Comparison of ENCODE assay signal across 1 cellular context in the genomic region with DNA sequence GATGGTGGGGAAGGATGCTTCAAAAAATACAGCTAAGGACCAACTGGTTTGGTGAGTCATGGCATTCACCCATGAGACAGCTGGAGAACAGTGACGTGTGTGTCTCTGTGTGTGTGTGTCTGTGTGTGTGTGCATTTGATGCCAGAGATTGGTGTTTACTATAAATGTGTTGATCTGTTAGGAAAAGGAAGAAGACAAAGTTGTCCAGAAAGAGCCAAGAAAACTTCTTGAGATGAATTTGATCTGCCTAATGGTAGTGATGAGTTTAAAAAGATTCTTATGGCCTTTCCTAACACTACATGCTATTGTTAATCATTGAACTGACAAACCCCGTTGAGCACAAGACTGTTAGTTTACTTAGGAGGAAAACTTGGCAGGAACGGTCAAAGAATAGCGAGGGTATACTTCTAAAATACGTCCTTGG.
A peak's percentile ranks its signal among the peaks of the same experiment; 100 is the strongest.
TF ChIP-seq lines count a peak whose summit lies in the region.

No MANE protein-coding gene starts in this region.

TF ChIP-seq in HepG2, 621 proteins besides CTCF, POLR2A, EP300 and RAD21 (continued from another document and continues in another):
- TF ChIP-seq, protein P1, sequence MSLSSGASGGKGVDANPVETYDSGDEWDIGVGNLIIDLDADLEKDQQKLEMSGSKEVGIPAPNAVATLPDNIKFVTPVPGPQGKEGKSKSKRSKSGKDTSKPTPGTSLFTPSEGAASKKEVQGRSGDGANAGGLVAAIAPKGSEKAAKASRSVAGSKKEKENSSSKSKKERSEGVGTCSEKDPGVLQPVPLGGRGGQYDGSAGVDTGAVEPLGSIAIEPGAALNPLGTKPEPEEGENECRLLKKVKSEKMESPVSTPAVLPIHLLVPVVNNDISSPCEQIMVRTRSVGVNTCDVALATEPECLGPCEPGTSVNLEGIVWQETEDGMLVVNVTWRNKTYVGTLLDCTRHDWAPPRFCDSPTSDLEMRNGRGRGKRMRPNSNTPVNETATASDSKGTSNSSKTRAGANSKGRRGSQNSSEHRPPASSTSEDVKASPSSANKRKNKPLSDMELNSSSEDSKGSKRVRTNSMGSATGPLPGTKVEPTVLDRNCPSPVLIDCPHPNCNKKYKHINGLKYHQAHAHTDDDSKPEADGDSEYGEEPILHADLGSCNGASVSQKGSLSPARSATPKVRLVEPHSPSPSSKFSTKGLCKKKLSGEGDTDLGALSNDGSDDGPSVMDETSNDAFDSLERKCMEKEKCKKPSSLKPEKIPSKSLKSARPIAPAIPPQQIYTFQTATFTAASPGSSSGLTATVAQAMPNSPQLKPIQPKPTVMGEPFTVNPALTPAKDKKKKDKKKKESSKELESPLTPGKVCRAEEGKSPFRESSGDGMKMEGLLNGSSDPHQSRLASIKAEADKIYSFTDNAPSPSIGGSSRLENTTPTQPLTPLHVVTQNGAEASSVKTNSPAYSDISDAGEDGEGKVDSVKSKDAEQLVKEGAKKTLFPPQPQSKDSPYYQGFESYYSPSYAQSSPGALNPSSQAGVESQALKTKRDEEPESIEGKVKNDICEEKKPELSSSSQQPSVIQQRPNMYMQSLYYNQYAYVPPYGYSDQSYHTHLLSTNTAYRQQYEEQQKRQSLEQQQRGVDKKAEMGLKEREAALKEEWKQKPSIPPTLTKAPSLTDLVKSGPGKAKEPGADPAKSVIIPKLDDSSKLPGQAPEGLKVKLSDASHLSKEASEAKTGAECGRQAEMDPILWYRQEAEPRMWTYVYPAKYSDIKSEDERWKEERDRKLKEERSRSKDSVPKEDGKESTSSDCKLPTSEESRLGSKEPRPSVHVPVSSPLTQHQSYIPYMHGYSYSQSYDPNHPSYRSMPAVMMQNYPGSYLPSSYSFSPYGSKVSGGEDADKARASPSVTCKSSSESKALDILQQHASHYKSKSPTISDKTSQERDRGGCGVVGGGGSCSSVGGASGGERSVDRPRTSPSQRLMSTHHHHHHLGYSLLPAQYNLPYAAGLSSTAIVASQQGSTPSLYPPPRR (CRISPR knock-in tag; IDR thresholded peaks at IDR 0.05; ENCODE audit: borderline replicate concordance) = peak; percentile 31; the same call in 1 of the 2 replicates
- TF ChIP-seq CHD2 (IDR thresholded peaks at IDR 0.05; ENCODE audit: low read depth, low read length) (no peak), EEA1 (CRISPR knock-in tag; IDR thresholded peaks at IDR 0.05; ENCODE audit: borderline replicate concordance) (no peak), ZNF30 (CRISPR knock-in tag; IDR thresholded peaks at IDR 0.05) (no peak), MEIS1 (CRISPR knock-in tag; IDR thresholded peaks at IDR 0.05; ENCODE audit: borderline replicate concordance) (peak; percentile 60; the same call in 1 of the 2 replicates), ZNF263 (CRISPR knock-in tag; IDR thresholded peaks at IDR 0.05) (no peak), TAF15 (IDR thresholded peaks at IDR 0.05; ENCODE audit: low read depth, low read length, poor library complexity, severe bottlenecking) (no peak), LCORL (IDR thresholded peaks at IDR 0.05) (no peak), LCORL (CRISPR knock-in tag; IDR thresholded peaks at IDR 0.05) (no peak; the same call in 1 of the 2 replicates), ZNF605 (CRISPR knock-in tag; IDR thresholded peaks at IDR 0.05) (no peak), ZZZ3 (CRISPR knock-in tag; IDR thresholded peaks at IDR 0.05; ENCODE audit: borderline replicate concordance) (no peak), SOX13 (IDR thresholded peaks at IDR 0.05) (no peak), SOX13 (CRISPR knock-in tag; conservative IDR thresholded peaks at IDR 0.05 in 1 of 2, IDR thresholded peaks at IDR 0.05 in 1 of 2) (peak in 1 of 2 experiments; percentile 86; a peak in 2 of 4 replicates), ZNF547 (CRISPR knock-in tag; IDR thresholded peaks at IDR 0.05) (no peak), HMG20A (CRISPR knock-in tag; IDR thresholded peaks at IDR 0.05; ENCODE audit: borderline replicate concordance) (peak; percentile 54), HES4 (CRISPR knock-in tag; IDR thresholded peaks at IDR 0.05; ENCODE audit: borderline replicate concordance) (no peak), KAT2B (IDR thresholded peaks at IDR 0.05; ENCODE audit: borderline replicate concordance, low read depth, low read length) (no peak), SP2 (CRISPR knock-in tag; IDR thresholded peaks at IDR 0.05) (no peak), CEBPG (CRISPR knock-in tag; IDR thresholded peaks at IDR 0.05) (no peak; the same call in 1 of the 2 replicates), FOXP1 (IDR thresholded peaks at IDR 0.05) (no peak), FOXP1 (CRISPR knock-in tag; IDR thresholded peaks at IDR 0.05) (peak; percentile 68), ZNF292 (CRISPR knock-in tag; IDR thresholded peaks at IDR 0.05; ENCODE audit: borderline replicate concordance, low read depth) (peak; percentile 81; the same call in 1 of the 2 replicates), ZNF101 (CRISPR knock-in tag; IDR thresholded peaks at IDR 0.05; ENCODE audit: borderline replicate concordance, low read depth) (no peak)
- TF ChIP-seq, protein P2, sequence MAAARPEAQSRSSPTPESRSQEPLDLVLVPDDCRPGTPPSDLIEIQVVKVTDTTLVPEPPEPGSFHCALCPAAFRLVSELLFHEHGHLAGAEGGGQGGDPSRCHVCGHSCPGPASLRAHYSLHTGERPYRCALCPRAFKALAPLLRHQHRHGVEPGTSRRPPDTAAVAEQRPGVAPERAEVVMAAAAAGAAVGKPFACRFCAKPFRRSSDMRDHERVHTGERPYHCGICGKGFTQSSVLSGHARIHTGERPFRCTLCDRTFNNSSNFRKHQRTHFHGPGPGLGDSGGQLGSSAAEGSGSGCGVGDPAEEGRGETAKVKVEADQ (CRISPR knock-in tag; IDR thresholded peaks at IDR 0.05; ENCODE audit: borderline replicate concordance) = peak; percentile 51; the same call in 1 of the 2 replicates
- TF ChIP-seq, protein P3, sequence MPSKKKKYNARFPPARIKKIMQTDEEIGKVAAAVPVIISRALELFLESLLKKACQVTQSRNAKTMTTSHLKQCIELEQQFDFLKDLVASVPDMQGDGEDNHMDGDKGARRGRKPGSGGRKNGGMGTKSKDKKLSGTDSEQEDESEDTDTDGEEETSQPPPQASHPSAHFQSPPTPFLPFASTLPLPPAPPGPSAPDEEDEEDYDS (CRISPR knock-in tag; IDR thresholded peaks at IDR 0.05) = peak; percentile 59
- TF ChIP-seq, protein P4, sequence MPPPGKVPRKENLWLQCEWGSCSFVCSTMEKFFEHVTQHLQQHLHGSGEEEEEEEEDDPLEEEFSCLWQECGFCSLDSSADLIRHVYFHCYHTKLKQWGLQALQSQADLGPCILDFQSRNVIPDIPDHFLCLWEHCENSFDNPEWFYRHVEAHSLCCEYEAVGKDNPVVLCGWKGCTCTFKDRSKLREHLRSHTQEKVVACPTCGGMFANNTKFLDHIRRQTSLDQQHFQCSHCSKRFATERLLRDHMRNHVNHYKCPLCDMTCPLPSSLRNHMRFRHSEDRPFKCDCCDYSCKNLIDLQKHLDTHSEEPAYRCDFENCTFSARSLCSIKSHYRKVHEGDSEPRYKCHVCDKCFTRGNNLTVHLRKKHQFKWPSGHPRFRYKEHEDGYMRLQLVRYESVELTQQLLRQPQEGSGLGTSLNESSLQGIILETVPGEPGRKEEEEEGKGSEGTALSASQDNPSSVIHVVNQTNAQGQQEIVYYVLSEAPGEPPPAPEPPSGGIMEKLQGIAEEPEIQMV (CRISPR knock-in tag; IDR thresholded peaks at IDR 0.05; ENCODE audit: low read depth) = no peak
- TF ChIP-seq, protein P5, sequence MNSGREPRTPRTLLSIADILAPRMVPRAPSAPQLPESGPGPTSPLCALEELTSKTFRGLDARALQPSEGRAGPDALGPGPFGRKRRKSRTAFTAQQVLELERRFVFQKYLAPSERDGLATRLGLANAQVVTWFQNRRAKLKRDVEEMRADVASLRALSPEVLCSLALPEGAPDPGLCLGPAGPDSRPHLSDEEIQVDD (CRISPR knock-in tag; IDR thresholded peaks at IDR 0.05; ENCODE audit: borderline replicate concordance) = no peak
- TF ChIP-seq, protein P6, sequence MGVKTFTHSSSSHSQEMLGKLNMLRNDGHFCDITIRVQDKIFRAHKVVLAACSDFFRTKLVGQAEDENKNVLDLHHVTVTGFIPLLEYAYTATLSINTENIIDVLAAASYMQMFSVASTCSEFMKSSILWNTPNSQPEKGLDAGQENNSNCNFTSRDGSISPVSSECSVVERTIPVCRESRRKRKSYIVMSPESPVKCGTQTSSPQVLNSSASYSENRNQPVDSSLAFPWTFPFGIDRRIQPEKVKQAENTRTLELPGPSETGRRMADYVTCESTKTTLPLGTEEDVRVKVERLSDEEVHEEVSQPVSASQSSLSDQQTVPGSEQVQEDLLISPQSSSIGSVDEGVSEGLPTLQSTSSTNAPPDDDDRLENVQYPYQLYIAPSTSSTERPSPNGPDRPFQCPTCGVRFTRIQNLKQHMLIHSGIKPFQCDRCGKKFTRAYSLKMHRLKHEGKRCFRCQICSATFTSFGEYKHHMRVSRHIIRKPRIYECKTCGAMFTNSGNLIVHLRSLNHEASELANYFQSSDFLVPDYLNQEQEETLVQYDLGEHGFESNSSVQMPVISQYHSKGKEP (CRISPR knock-in tag; IDR thresholded peaks at IDR 0.05) = peak; percentile 70; the same call in 1 of the 2 replicates
- TF ChIP-seq, protein P7, sequence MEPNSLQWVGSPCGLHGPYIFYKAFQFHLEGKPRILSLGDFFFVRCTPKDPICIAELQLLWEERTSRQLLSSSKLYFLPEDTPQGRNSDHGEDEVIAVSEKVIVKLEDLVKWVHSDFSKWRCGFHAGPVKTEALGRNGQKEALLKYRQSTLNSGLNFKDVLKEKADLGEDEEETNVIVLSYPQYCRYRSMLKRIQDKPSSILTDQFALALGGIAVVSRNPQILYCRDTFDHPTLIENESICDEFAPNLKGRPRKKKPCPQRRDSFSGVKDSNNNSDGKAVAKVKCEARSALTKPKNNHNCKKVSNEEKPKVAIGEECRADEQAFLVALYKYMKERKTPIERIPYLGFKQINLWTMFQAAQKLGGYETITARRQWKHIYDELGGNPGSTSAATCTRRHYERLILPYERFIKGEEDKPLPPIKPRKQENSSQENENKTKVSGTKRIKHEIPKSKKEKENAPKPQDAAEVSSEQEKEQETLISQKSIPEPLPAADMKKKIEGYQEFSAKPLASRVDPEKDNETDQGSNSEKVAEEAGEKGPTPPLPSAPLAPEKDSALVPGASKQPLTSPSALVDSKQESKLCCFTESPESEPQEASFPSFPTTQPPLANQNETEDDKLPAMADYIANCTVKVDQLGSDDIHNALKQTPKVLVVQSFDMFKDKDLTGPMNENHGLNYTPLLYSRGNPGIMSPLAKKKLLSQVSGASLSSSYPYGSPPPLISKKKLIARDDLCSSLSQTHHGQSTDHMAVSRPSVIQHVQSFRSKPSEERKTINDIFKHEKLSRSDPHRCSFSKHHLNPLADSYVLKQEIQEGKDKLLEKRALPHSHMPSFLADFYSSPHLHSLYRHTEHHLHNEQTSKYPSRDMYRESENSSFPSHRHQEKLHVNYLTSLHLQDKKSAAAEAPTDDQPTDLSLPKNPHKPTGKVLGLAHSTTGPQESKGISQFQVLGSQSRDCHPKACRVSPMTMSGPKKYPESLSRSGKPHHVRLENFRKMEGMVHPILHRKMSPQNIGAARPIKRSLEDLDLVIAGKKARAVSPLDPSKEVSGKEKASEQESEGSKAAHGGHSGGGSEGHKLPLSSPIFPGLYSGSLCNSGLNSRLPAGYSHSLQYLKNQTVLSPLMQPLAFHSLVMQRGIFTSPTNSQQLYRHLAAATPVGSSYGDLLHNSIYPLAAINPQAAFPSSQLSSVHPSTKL (CRISPR knock-in tag; IDR thresholded peaks at IDR 0.05) = peak; percentile 86
- TF ChIP-seq, protein P8, sequence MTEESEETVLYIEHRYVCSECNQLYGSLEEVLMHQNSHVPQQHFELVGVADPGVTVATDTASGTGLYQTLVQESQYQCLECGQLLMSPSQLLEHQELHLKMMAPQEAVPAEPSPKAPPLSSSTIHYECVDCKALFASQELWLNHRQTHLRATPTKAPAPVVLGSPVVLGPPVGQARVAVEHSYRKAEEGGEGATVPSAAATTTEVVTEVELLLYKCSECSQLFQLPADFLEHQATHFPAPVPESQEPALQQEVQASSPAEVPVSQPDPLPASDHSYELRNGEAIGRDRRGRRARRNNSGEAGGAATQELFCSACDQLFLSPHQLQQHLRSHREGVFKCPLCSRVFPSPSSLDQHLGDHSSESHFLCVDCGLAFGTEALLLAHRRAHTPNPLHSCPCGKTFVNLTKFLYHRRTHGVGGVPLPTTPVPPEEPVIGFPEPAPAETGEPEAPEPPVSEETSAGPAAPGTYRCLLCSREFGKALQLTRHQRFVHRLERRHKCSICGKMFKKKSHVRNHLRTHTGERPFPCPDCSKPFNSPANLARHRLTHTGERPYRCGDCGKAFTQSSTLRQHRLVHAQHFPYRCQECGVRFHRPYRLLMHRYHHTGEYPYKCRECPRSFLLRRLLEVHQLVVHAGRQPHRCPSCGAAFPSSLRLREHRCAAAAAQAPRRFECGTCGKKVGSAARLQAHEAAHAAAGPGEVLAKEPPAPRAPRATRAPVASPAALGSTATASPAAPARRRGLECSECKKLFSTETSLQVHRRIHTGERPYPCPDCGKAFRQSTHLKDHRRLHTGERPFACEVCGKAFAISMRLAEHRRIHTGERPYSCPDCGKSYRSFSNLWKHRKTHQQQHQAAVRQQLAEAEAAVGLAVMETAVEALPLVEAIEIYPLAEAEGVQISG (CRISPR knock-in tag; IDR thresholded peaks at IDR 0.05) = no peak
- TF ChIP-seq, protein P9, sequence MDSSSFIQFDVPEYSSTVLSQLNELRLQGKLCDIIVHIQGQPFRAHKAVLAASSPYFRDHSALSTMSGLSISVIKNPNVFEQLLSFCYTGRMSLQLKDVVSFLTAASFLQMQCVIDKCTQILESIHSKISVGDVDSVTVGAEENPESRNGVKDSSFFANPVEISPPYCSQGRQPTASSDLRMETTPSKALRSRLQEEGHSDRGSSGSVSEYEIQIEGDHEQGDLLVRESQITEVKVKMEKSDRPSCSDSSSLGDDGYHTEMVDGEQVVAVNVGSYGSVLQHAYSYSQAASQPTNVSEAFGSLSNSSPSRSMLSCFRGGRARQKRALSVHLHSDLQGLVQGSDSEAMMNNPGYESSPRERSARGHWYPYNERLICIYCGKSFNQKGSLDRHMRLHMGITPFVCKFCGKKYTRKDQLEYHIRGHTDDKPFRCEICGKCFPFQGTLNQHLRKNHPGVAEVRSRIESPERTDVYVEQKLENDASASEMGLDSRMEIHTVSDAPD (CRISPR knock-in tag; IDR thresholded peaks at IDR 0.05) = no peak
- TF ChIP-seq, protein P10, sequence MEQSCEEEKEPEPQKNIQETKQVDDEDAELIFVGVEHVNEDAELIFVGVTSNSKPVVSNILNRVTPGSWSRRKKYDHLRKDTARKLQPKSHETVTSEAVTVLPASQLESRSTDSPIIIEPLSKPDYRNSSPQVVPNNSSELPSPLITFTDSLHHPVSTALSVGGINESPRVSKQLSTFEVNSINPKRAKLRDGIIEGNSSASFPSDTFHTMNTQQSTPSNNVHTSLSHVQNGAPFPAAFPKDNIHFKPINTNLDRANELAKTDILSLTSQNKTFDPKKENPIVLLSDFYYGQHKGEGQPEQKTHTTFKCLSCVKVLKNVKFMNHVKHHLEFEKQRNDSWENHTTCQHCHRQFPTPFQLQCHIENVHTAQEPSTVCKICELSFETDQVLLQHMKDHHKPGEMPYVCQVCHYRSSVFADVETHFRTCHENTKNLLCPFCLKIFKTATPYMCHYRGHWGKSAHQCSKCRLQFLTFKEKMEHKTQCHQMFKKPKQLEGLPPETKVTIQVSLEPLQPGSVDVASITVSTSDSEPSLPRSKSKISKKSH (CRISPR knock-in tag; IDR thresholded peaks at IDR 0.05; ENCODE audit: borderline replicate concordance) = no peak
